ENCODE assay signal across 2 cellular contexts in genomic region chr3:37183375-37183831, GRCh38.
TF ChIP-seq lines count a peak whose summit lies in the region.

No MANE protein-coding gene starts in this region.

TF ChIP-seq in A549, 52 proteins besides CTCF, POLR2A, EP300 and RAD21:
- TF ChIP-seq FOSL2 (IDR thresholded peaks at IDR 0.05) (peak; percentile 56), FOSL2 (CRISPR knock-in tag; IDR thresholded peaks at IDR 0.05) (peak; percentile 68), CEBPB (IDR thresholded peaks at IDR 0.05) (peak in 1 of 2 experiments; percentile 71; a peak in 2 of 4 replicates), CHD2 (IDR thresholded peaks at IDR 0.05; ENCODE audit: low read length, partially characterized antibody) (no peak), JUNB (IDR thresholded peaks at IDR 0.05) (peak; percentile 72)
- TF ChIP-seq, protein P1, sequence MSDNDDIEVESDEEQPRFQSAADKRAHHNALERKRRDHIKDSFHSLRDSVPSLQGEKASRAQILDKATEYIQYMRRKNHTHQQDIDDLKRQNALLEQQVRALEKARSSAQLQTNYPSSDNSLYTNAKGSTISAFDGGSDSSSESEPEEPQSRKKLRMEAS (IDR thresholded peaks at IDR 0.05), result peak; percentile 45; the same call in 1 of the 2 replicates

TF ChIP-seq in endothelial cell of umbilical vein, 7 proteins besides CTCF, POLR2A, EP300 and RAD21:
- peak; percentile 69 for TF ChIP-seq FOS (IDR thresholded peaks at IDR 0.05; ENCODE audit: borderline replicate concordance, insufficient read depth, low read length)
- TF ChIP-seq JUN (IDR thresholded peaks at IDR 0.05; ENCODE audit: borderline replicate concordance, insufficient read depth, insufficient read length, low read depth), result peak; percentile 77
- TF ChIP-seq POLR2AphosphoS5 (IDR thresholded peaks at IDR 0.05; ENCODE audit: insufficient read depth, low read depth, low read length), result no peak
- TF ChIP-seq, protein P1 (IDR thresholded peaks at IDR 0.05; ENCODE audit: insufficient read depth, insufficient read length), result no peak
